15 cellular contexts compared by ENCODE assay signal in genomic region chr4:35105486-35105885, GRCh38.
DNase-seq lines count a peak whose midpoint lies in the region; ATAC-seq and TF ChIP-seq lines count a peak whose summit lies in the region.
"Had no signal": no experiment of that assay in that cellular context is flagged by ENCODE, and none has a peak within 500 bp of the region (broad histone marks: within the 10 kb centered on the region; RNA-seq: fewer than 3 reads in every experiment).

No MANE protein-coding gene starts in this region.

- no peaks in the 10 kb centered on the region for H3K9me3 ChIP-seq in OCI-LY1 (ENCODE audit: low read length)
- H3K9me3 ChIP-seq in upper lobe of right lung: no peaks in the 10 kb centered on the region
- H3K9me3 ChIP-seq: adrenal gland, thoracic aorta had no signal

- no peaks in the 10 kb centered on the region for H3K79me2 ChIP-seq in OCI-LY1 (ENCODE audit: insufficient read depth, low read length)

- no peaks in the 10 kb centered on the region for H3K9me2 ChIP-seq in OCI-LY1 (ENCODE audit: low read depth, low read length)

- H3K27me3 ChIP-seq in OCI-LY1 (ENCODE audit: insufficient read depth, low read length) (no peaks in the 10 kb centered on the region), upper lobe of right lung (no peaks in the 10 kb centered on the region)
- H3K27me3 ChIP-seq: adrenal gland had no signal

- H3K27ac ChIP-seq in OCI-LY1 (ENCODE audit: low read depth, low read length, poor library complexity, severe bottlenecking) (peak overlapping the region; percentile 74), upper lobe of right lung (no peak overlapping the region)
- H3K27ac ChIP-seq: adrenal gland, thoracic aorta had no signal

- H3F3A ChIP-seq in OCI-LY1 (ENCODE audit: insufficient read depth, low read length): no peaks in the 10 kb centered on the region

- H3K36me3 ChIP-seq in OCI-LY1 (ENCODE audit: insufficient read depth, low read length) (no peaks in the 10 kb centered on the region), upper lobe of right lung (no peaks in the 10 kb centered on the region)
- H3K36me3 ChIP-seq: adrenal gland, thoracic aorta had no signal

- intact Hi-C loops in upper lobe of right lung (cut with DNase I): no loop called here
- intact Hi-C loops in left colon (cut with DNase I, micrococcal nuclease): no loop called here

- no peaks in the 10 kb centered on the region for H4K20me1 ChIP-seq in OCI-LY1 (ENCODE audit: insufficient read depth, low read length)

- no peak for TF ChIP-seq CTCF in OCI-LY1 (IDR thresholded peaks at IDR 0.05; ENCODE audit: low read length)
- TF ChIP-seq CTCF in upper lobe of right lung (IDR thresholded peaks at IDR 0.05): no peak

- no peak overlapping the region for H3K4me2 ChIP-seq in OCI-LY1 (ENCODE audit: low read length)

- DNase-seq in NCI-H1092 (lab: John Stamatoyannopoulos, UW) (peak; percentile 81), NCI-H2107 treated with DMSO at 0.1 percent for 48 hours (lab: John Stamatoyannopoulos, UW; ENCODE audit: unreplicated experiment) (peak; percentile 94), upper lobe of right lung (no peak), left colon (no peak), LoVo (ENCODE audit: low spot score) (no peak)
- DNase-seq: activated gamma-delta T cell treated with Interleukin-2 at 50 U/mL for 16 hours; adrenal gland; CD8-positive, alpha-beta T cell; kidney glomerular epithelial cell; T-cell had no signal

- no peak overlapping the region for H3K9ac ChIP-seq in OCI-LY1 (ENCODE audit: low read length)

- no peak overlapping the region for H2AFZ ChIP-seq in OCI-LY1 (ENCODE audit: low read length)

- no peak overlapping the region for H3K4me3 ChIP-seq in OCI-LY1 (ENCODE audit: low read depth, low read length, poor library complexity, severe bottlenecking)
- H3K4me3 ChIP-seq in upper lobe of right lung: no peak overlapping the region
- H3K4me3 ChIP-seq: adrenal gland, thoracic aorta had no signal

- ATAC-seq in upper lobe of right lung (peak; percentile 64), left colon (no peak), GM18867 (IDR thresholded peaks at IDR 0.05; ENCODE audit: unreplicated experiment) (no peak)
- ATAC-seq: CD8-positive, alpha-beta T cell; natural killer cell treated with Interleukin-12 subunit alpha and Interleukin-12 subunit beta and Interleukin-15 and Interleukin-18, amount 100 ng/mL, for 72 hours; stimulated activated memory B cell treated with anti-CD40 and anti-IgM and Interleukin-4, amounts not matched to agents 10 μg/mL and 1 μg/mL and 100 μg/mL, for 72 hours; T-cell had no signal

- H3K4me1 ChIP-seq in OCI-LY1 (ENCODE audit: insufficient read depth, low read length, severe bottlenecking): no peaks in the 10 kb centered on the region
- H3K4me1 ChIP-seq in upper lobe of right lung: no peaks in the 10 kb centered on the region
- H3K4me1 ChIP-seq: adrenal gland had no signal

Comparison
In these comparisons a context has a peak if more than half of its experiments do, and no peak if none do; other contexts are left out.
1. DNase-seq: peak in NCI-H1092 (single experiment) and NCI-H2107 treated with DMSO at 0.1 percent for 48 hours (single experiment); none in upper lobe of right lung (single experiment), left colon (0 of 2) and LoVo (single experiment).